In genomic region chr4:33031328-33031727, GRCh38 we compare ENCODE assay signal across 31 cellular contexts.
"Had no signal": no experiment of that assay in that cellular context is flagged by ENCODE, and none has a peak within 500 bp of the region (broad histone marks: within the 10 kb centered on the region; RNA-seq: fewer than 3 reads in every experiment).

No MANE protein-coding gene starts in this region.

- H3K27me3 ChIP-seq: adrenal gland, body of pancreas, brain microvascular endothelial cell, breast epithelium had no signal

- H3K4me1 ChIP-seq: adrenal gland, body of pancreas, breast epithelium had no signal

- H3K36me3 ChIP-seq: adrenal gland, brain microvascular endothelial cell, breast epithelium had no signal

- H3K9me3 ChIP-seq: body of pancreas, breast epithelium had no signal

- H3K4me3 ChIP-seq: adrenal gland, body of pancreas, breast epithelium had no signal

- H3K27ac ChIP-seq: adrenal gland, body of pancreas, brain microvascular endothelial cell, breast epithelium, VCaP had no signal

- DNase-seq: activated B cell treated with CpG ODN at 0.5 μM for 24 hours; activated CD4-positive, alpha-beta memory T cell treated with anti-CD3 and anti-CD28 coated beads for 36 hours; activated CD4-positive, alpha-beta T cell treated with anti-CD3 and anti-CD28 coated beads for 4 hours; activated CD4-positive, alpha-beta T cell treated with anti-CD3 and anti-CD28 coated beads, Interleukin-2, amount 10 ng/mL, durations not matched to agents 24 days and 14 days; activated CD4-positive, alpha-beta T cell treated with anti-CD3 and anti-CD28 coated beads, Interleukin-2, amount 50 U/mL, for 1 hour; activated CD4-positive, alpha-beta T cell treated with anti-CD3 and anti-CD28 coated beads, Interleukin-2, amount 50 U/mL, for 4 hours; activated CD4-positive, CD25-positive, alpha-beta regulatory T cell treated with anti-CD3 and anti-CD28 coated beads, Interleukin-2, amount 50 U/mL, for 72 hours; activated CD8-positive, alpha-beta memory T cell treated with anti-CD3 and anti-CD28 coated beads, Interleukin-2, amount 50 U/mL, for 4 hours; activated CD8-positive, alpha-beta T cell treated with anti-CD3 and anti-CD28 coated beads for 36 hours; activated effector memory CD4-positive, alpha-beta T cell treated with anti-CD3 and anti-CD28 coated beads, Interleukin-2, amount 50 U/mL, for 16 hours; activated gamma-delta T cell treated with Interleukin-2 at 50 U/mL for 16 hours; activated naive CD4-positive, alpha-beta T cell; activated naive CD4-positive, alpha-beta T cell treated with anti-CD3 and anti-CD28 coated beads for 36 hours; activated naive CD4-positive, alpha-beta T cell treated with anti-CD3 and anti-CD28 coated beads, Interleukin-2, amount 50 U/mL, for 16 hours; activated naive CD8-positive, alpha-beta T cell treated with anti-CD3 and anti-CD28 coated beads for 36 hours; activated T-cell treated with anti-CD3 and anti-CD28 coated beads for 4 hours; activated T-cell treated with anti-CD3 and anti-CD28 coated beads, Interleukin-2, amount 50 U/mL, for 1 hour; activated T-cell treated with anti-CD3 and anti-CD28 coated beads, Interleukin-2, amount 50 U/mL, for 4 hours; activated T-cell treated with anti-CD3 and anti-CD28 coated beads, Interleukin-2, amount 50 U/mL, for 72 hours; adrenal gland; amniotic stem cell; aorta; body of pancreas; brain microvascular endothelial cell; central memory CD4-positive, alpha-beta T cell; T-helper 2 cell; T-helper 9 cell had no signal

- ATAC-seq: activated CD8-positive, alpha-beta T cell treated with anti-CD3 and anti-CD28 coated beads for 36 hours; activated naive CD4-positive, alpha-beta T cell treated with anti-CD3 and anti-CD28 coated beads, Interleukin-2, amount 50 U/mL, for 72 hours; activated T-cell treated with anti-CD3 and anti-CD28 coated beads, Interleukin-2, amount 50 U/mL, for 4 hours; activated T-cell treated with anti-CD3 and anti-CD28 coated beads, Interleukin-2, amount 50 U/mL, for 72 hours; activated T-helper 17 cell treated with anti-CD3 and anti-CD28 coated beads, Interleukin-2, amount 50 U/mL, for 72 hours; body of pancreas had no signal
